Comparison of ENCODE assay signal across 1 cellular context in genomic region chr5:134648425-134649162, GRCh38.
TF ChIP-seq lines count a peak whose summit lies in the region.

Gene SEC24A (plus strand): TSS chr5:134648785. CDS start chr5:134649077, 292 bp downstream.

TF ChIP-seq in HepG2, 621 proteins besides CTCF, POLR2A, EP300 and RAD21 (continued from another document and continues in another):
- TF ChIP-seq ESRRA (CRISPR knock-in tag; IDR thresholded peaks at IDR 0.05; ENCODE audit: low read depth) (peak; percentile 86), HOXA5 (CRISPR knock-in tag; IDR thresholded peaks at IDR 0.05) (peak; percentile 70; the same call in 1 of the 2 replicates), ZNF704 (CRISPR knock-in tag; IDR thresholded peaks at IDR 0.05; ENCODE audit: borderline replicate concordance) (peak; percentile 81), NAIF1 (CRISPR knock-in tag; IDR thresholded peaks at IDR 0.05; ENCODE audit: borderline replicate concordance) (no peak), ZNF781 (CRISPR knock-in tag; IDR thresholded peaks at IDR 0.05; ENCODE audit: borderline replicate concordance, not compliant biosample characterization) (peak; percentile 69), HDAC2 (CRISPR knock-in tag; IDR thresholded peaks at IDR 0.05) (peak; percentile 92), HOXA7 (CRISPR knock-in tag; IDR thresholded peaks at IDR 0.05) (0 out of 2 replicates have a peak, but pooled peaks have one; percentile 75), ZNF556 (CRISPR knock-in tag; IDR thresholded peaks at IDR 0.05; ENCODE audit: borderline replicate concordance) (peak; percentile 89; the same call in 1 of the 2 replicates), ZNF687 (CRISPR knock-in tag; IDR thresholded peaks at IDR 0.05) (peak; percentile 99), ELK4 (CRISPR knock-in tag; IDR thresholded peaks at IDR 0.05; ENCODE audit: borderline replicate concordance) (peak; percentile 40; the same call in 1 of the 2 replicates), IRF2 (CRISPR knock-in tag; IDR thresholded peaks at IDR 0.05) (peak; percentile 95), TFDP1 (CRISPR knock-in tag; IDR thresholded peaks at IDR 0.05; ENCODE audit: borderline replicate concordance) (peak; percentile 99), ZNF564 (CRISPR knock-in tag; IDR thresholded peaks at IDR 0.05) (peak; percentile 55), ZNF605 (CRISPR knock-in tag; IDR thresholded peaks at IDR 0.05) (peak; percentile 96), NONO (IDR thresholded peaks at IDR 0.05) (no peak), NONO (CRISPR knock-in tag; conservative IDR thresholded peaks at IDR 0.05) (peak; percentile 96), MTA1 (CRISPR knock-in tag; IDR thresholded peaks at IDR 0.05; ENCODE audit: borderline replicate concordance) (peak; percentile 93), ZNF431 (CRISPR knock-in tag; IDR thresholded peaks at IDR 0.05; ENCODE audit: borderline replicate concordance, low read depth) (peak; percentile 88), ZNF644 (CRISPR knock-in tag; IDR thresholded peaks at IDR 0.05; ENCODE audit: low read depth) (0 out of 2 replicates have a peak, but pooled peaks have one; percentile 6), CREB1 (IDR thresholded peaks at IDR 0.05) (peak; percentile 93), CREB1 (CRISPR knock-in tag; IDR thresholded peaks at IDR 0.05) (no peak), ARID3A (IDR thresholded peaks at IDR 0.05; ENCODE audit: low read depth, low read length) (no peak; the same call in 1 of the 2 replicates), NR0B2 (CRISPR knock-in tag; IDR thresholded peaks at IDR 0.05) (peak; percentile 94), ARNT (IDR thresholded peaks at IDR 0.05) (no peak), ZNF232 (CRISPR knock-in tag; IDR thresholded peaks at IDR 0.05; ENCODE audit: borderline replicate concordance) (peak; percentile 71; the same call in 1 of the 2 replicates), MYPOP (CRISPR knock-in tag; IDR thresholded peaks at IDR 0.05) (peak; percentile 91), KLF16 (CRISPR knock-in tag; IDR thresholded peaks at IDR 0.05) (peak in 1 of 2 experiments; percentile 96; a peak in 3 of 4 replicates), CEBPG (CRISPR knock-in tag; IDR thresholded peaks at IDR 0.05) (peak; percentile 64), ONECUT2 (CRISPR knock-in tag; IDR thresholded peaks at IDR 0.05) (0 out of 2 replicates have a peak, but pooled peaks have one; percentile 10), ZNF317 (CRISPR knock-in tag; IDR thresholded peaks at IDR 0.05) (peak; percentile 60; the same call in 1 of the 2 replicates), IKZF1 (IDR thresholded peaks at IDR 0.05) (no peak), DRAP1 (CRISPR knock-in tag; IDR thresholded peaks at IDR 0.05) (peak; percentile 76), ZNF557 (CRISPR knock-in tag; IDR thresholded peaks at IDR 0.05) (no peak), ZNF224 (CRISPR knock-in tag; IDR thresholded peaks at IDR 0.05) (0 out of 2 replicates have a peak, but pooled peaks have one; percentile 73), ZEB1 (IDR thresholded peaks at IDR 0.05; ENCODE audit: insufficient replicate concordance, low read depth) (no peak), MLLT10 (CRISPR knock-in tag; IDR thresholded peaks at IDR 0.05) (no peak), ZNF34 (CRISPR knock-in tag; IDR thresholded peaks at IDR 0.05; ENCODE audit: borderline replicate concordance) (no peak), HDAC6 (IDR thresholded peaks at IDR 0.05; ENCODE audit: low read depth, low read length) (no peak), MLX (CRISPR knock-in tag; IDR thresholded peaks at IDR 0.05) (peak; percentile 78; the same call in 1 of the 2 replicates), ZNF160 (CRISPR knock-in tag; IDR thresholded peaks at IDR 0.05) (no peak), ZNF83 (CRISPR knock-in tag; IDR thresholded peaks at IDR 0.05; ENCODE audit: borderline replicate concordance) (peak; percentile 80; the same call in 1 of the 2 replicates), ATAD3A (CRISPR knock-in tag; IDR thresholded peaks at IDR 0.05) (no peak), HNRNPL (IDR thresholded peaks at IDR 0.05; ENCODE audit: low read depth, low read length) (peak; percentile 95), ZNF44 (CRISPR knock-in tag; IDR thresholded peaks at IDR 0.05) (peak; percentile 52; the same call in 1 of the 2 replicates), HMGA1 (CRISPR knock-in tag; conservative IDR thresholded peaks at IDR 0.05) (no peak), PAXIP1 (CRISPR knock-in tag; conservative IDR thresholded peaks at IDR 0.05) (0 out of 2 replicates have a peak, but pooled peaks have one; percentile 69), PRMT3 (CRISPR knock-in tag; IDR thresholded peaks at IDR 0.05; ENCODE audit: borderline replicate concordance, low read depth) (no peak; the same call in 1 of the 2 replicates), HINFP (CRISPR knock-in tag; IDR thresholded peaks at IDR 0.05; ENCODE audit: low read depth) (peak; percentile 81), ZMYM3 (CRISPR knock-in tag; IDR thresholded peaks at IDR 0.05) (peak; percentile 74)
